In genomic region chr3:81490541-81491288, GRCh38 we compare ENCODE assay signal across 8 cellular contexts.
DNase-seq lines count a peak whose midpoint lies in the region; ATAC-seq and TF ChIP-seq lines count a peak whose summit lies in the region.

No MANE protein-coding gene starts in this region.

- no peak overlapping the region for H3K23ac ChIP-seq in IMR-90 (ENCODE audit: low read depth, low read length)

- no peaks in the 10 kb centered on the region for H3K27me3 ChIP-seq in DND-41 (ENCODE audit: insufficient read depth, low read length, poor library complexity)
- H3K27me3 ChIP-seq in IMR-90 (ENCODE audit: control insufficient read depth, insufficient read depth, low read length), result no peaks in the 10 kb centered on the region
- no peaks in the 10 kb centered on the region for H3K27me3 ChIP-seq in fibroblast of lung (ENCODE audit: control insufficient read depth, insufficient read depth, low read length)
- H3K27me3 ChIP-seq in neural cell (ENCODE audit: insufficient read depth, low read depth, low read length), result no peaks in the 10 kb centered on the region
- no peaks in the 10 kb centered on the region for H3K27me3 ChIP-seq in stomach

- TF ChIP-seq CTCF in DND-41 (IDR thresholded peaks at IDR 0.05; ENCODE audit: borderline replicate concordance, extremely low read depth, low read length, poor library complexity, severe bottlenecking) (peak; percentile 83), IMR-90 (conservative IDR thresholded peaks at IDR 0.05; ENCODE audit: low read depth, low read length) (peak; percentile 78), fibroblast of lung (conservative IDR thresholded peaks at IDR 0.05 in 1 of 2, IDR thresholded peaks at IDR 0.05 in 1 of 2; ENCODE audit: low read depth in 1 of 2, low read length in 2 of 2) (peak; percentile 75 to 85), neural cell (IDR thresholded peaks at IDR 0.05; ENCODE audit: poor library complexity, severe bottlenecking) (peak; percentile 78), stomach (IDR thresholded peaks at IDR 0.05) (peak in 5 of 7 experiments; percentile 41 to 79 (median 58))

- no peak overlapping the region for H3K18ac ChIP-seq in IMR-90 (ENCODE audit: low read depth, low read length)

- H4K5ac ChIP-seq in IMR-90 (ENCODE audit: low read depth, low read length), result no peak overlapping the region

- peaks cover 0 to 5% of the 10 kb centered on the region in 2 experiments; a peak in 1 of 4 replicates for H3K79me1 ChIP-seq in IMR-90 (ENCODE audit: low read depth in 1 of 2, low read length in 2 of 2)

- H3K9ac ChIP-seq in DND-41 (ENCODE audit: low read depth, low read length) (no peak overlapping the region), IMR-90 (ENCODE audit: low read depth, low read length) (no peak overlapping the region), fibroblast of lung (ENCODE audit: insufficient read depth, low read length) (no peak overlapping the region), neural cell (ENCODE audit: low read length) (no peak overlapping the region)

- no peaks in the 10 kb centered on the region for H3K79me2 ChIP-seq in DND-41 (ENCODE audit: insufficient read depth, low read length)
- H3K79me2 ChIP-seq in fibroblast of lung (ENCODE audit: control insufficient read depth, insufficient read depth, low read length), result no peaks in the 10 kb centered on the region
- H3K79me2 ChIP-seq in neural cell (replicated peaks; ENCODE audit: insufficient read depth, low read length), result no peaks in the 10 kb centered on the region

- peak; percentile 62 for TF ChIP-seq RAD21 in IMR-90 (IDR thresholded peaks at IDR 0.05; ENCODE audit: low read length)
- peak; percentile 81 for TF ChIP-seq RAD21 in neural cell (conservative IDR thresholded peaks at IDR 0.05)

- H2BK120ac ChIP-seq in IMR-90 (ENCODE audit: low read depth, low read length), result no peak overlapping the region

- H3K56ac ChIP-seq in IMR-90 (ENCODE audit: extremely low read depth, insufficient read depth, low read length), result no peak overlapping the region

- no peak overlapping the region for H3K27ac ChIP-seq in DND-41 (ENCODE audit: low read length)
- H3K27ac ChIP-seq in IMR-90 (ENCODE audit: insufficient read depth, low read length), result no peak overlapping the region
- peak overlapping the region; percentile 36 for H3K27ac ChIP-seq in fibroblast of lung (ENCODE audit: insufficient read depth, low read length)
- H3K27ac ChIP-seq in neural cell (ENCODE audit: low read length), result no peak overlapping the region
- H3K27ac ChIP-seq in stomach, result no peak overlapping the region

- H2BK20ac ChIP-seq in IMR-90 (ENCODE audit: low read depth, low read length), result no peak overlapping the region

- H4K91ac ChIP-seq in IMR-90 (ENCODE audit: insufficient read depth, low read depth, low read length), result no peak overlapping the region

- dilution Hi-C loops in IMR-90 (cut with HindIII; ENCODE audit: low sequenced_read_pairs, unreplicated experiment), result no loop called here

- H3K4me2 ChIP-seq in DND-41 (ENCODE audit: insufficient read depth, low read length) (no peak overlapping the region), IMR-90 (ENCODE audit: low read depth, low read length) (no peak overlapping the region), fibroblast of lung (ENCODE audit: extremely low read depth, insufficient read depth, low read length) (no peak overlapping the region), neural cell (ENCODE audit: low read length) (no peak overlapping the region)

- TF ChIP-seq EP300 in neural cell (conservative IDR thresholded peaks at IDR 0.05; ENCODE audit: poor library complexity, severe bottlenecking) (peak; percentile 28), stomach (IDR thresholded peaks at IDR 0.05) (no peak)

- WGBS in IMR-90 (ENCODE audit: extremely low coverage in 2 of 2, insufficient read length in 1 of 2), 2 experiments, result 42% methylated on average over 2 of the region's 7 CpGs; no CpG with 5 or more reads in 1 of the 2 experiments
- 31 to 41% (median 34%) methylated on average over 7 of the region's 7 CpGs for WGBS in stomach, 5 donors

- H3K9me3 ChIP-seq in DND-41 (ENCODE audit: insufficient read depth, low read length, severe bottlenecking), result peaks cover 3% of the 10 kb centered on the region
- H3K9me3 ChIP-seq in IMR-90 (ENCODE audit: control insufficient read depth, insufficient read depth, low read length), result no peaks in the 10 kb centered on the region
- no peaks in the 10 kb centered on the region for H3K9me3 ChIP-seq in fibroblast of lung (ENCODE audit: control insufficient read depth, insufficient read depth, low read depth, low read length)
- H3K9me3 ChIP-seq in neural cell (ENCODE audit: low read length), result no peaks in the 10 kb centered on the region
- no peaks in the 10 kb centered on the region for H3K9me3 ChIP-seq in stomach

- TF ChIP-seq POLR2A in IMR-90 (IDR thresholded peaks at IDR 0.05; ENCODE audit: low read depth, low read length) (no peak), stomach (IDR thresholded peaks at IDR 0.05) (no peak)

- no peaks in the 10 kb centered on the region for H3K9me1 ChIP-seq in IMR-90 (ENCODE audit: insufficient read depth, low read length)

- peak overlapping the region; percentile 28 for H2BK5ac ChIP-seq in IMR-90 (ENCODE audit: low read depth, low read length, poor library complexity, severe bottlenecking)

- no peaks in the 10 kb centered on the region for H3K9me2 ChIP-seq in neural cell (ENCODE audit: insufficient read depth, low read length)

- H3K36me3 ChIP-seq in DND-41 (ENCODE audit: insufficient read depth, low read length) (peaks cover 50% of the 10 kb centered on the region), IMR-90 (ENCODE audit: control insufficient read depth, insufficient read depth, low read length) (peaks cover 1% of the 10 kb centered on the region; the same call in 1 of the 2 replicates), fibroblast of lung (ENCODE audit: control insufficient read depth, insufficient read depth, low read length) (peaks cover 3% of the 10 kb centered on the region), neural cell (ENCODE audit: insufficient read depth, low read length) (no peaks in the 10 kb centered on the region), stomach (no peaks in the 10 kb centered on the region)

- H4K20me1 ChIP-seq in DND-41 (ENCODE audit: insufficient read depth, low read length), result no peaks in the 10 kb centered on the region
- H4K20me1 ChIP-seq in IMR-90 (ENCODE audit: insufficient read depth, low read length), result no peaks in the 10 kb centered on the region; the same call in 1 of the 2 replicates
- H4K20me1 ChIP-seq in fibroblast of lung (ENCODE audit: control insufficient read depth, extremely low read depth, insufficient read depth, low read length), result no peaks in the 10 kb centered on the region
- no peaks in the 10 kb centered on the region for H4K20me1 ChIP-seq in neural cell (ENCODE audit: insufficient read depth)

- H3F3A ChIP-seq in neural cell (ENCODE audit: insufficient read depth, low read length, poor library complexity, severe bottlenecking), result no peaks in the 10 kb centered on the region

- H3K4me3 ChIP-seq in DND-41 (ENCODE audit: low read depth in 1 of 2, low read length in 2 of 2) (no peak overlapping the region), IMR-90 (ENCODE audit: insufficient read depth, low read depth, low read length) (no peak overlapping the region), fibroblast of lung (replicated peaks in 1 of 4; ENCODE audit: control extremely low read depth in 1 of 4, insufficient read depth in 1 of 4, low read depth in 3 of 4, low read length in 4 of 4) (no peak overlapping the region), neural cell (ENCODE audit: low read length) (no peak overlapping the region), stomach (no peak overlapping the region)

- POLR2A ChIA-PET in IMR-90 (lab: Charles Lee; ENCODE audit: unreplicated experiment), result interaction anchor here (0.6 kb wide), 2 partner anchors 17 to 22 kb away, joined by 3 to 4 read pairs; no protein-coding TSS in a partner anchor

- H2BK15ac ChIP-seq in IMR-90 (ENCODE audit: low read depth, low read length), result no peak overlapping the region

- H3K4me1 ChIP-seq in DND-41 (ENCODE audit: insufficient read depth, low read length) (no peaks in the 10 kb centered on the region), IMR-90 (ENCODE audit: control insufficient read depth, insufficient read depth, low read length) (0 out of 2 replicates have a peak, but pooled peaks cover 2% of the 10 kb centered on the region), fibroblast of lung (ENCODE audit: control insufficient read depth, extremely low read depth, insufficient read depth, low read length) (peaks cover 4% of the 10 kb centered on the region), stomach (peaks cover 0 to 23% (median 3%) of the 10 kb centered on the region in 4 donors)

- H2AK9ac ChIP-seq in IMR-90 (replicated peaks; ENCODE audit: low read depth, low read length, poor library complexity), result no peak overlapping the region

- no peak overlapping the region for H4K8ac ChIP-seq in IMR-90 (ENCODE audit: low read depth in 2 of 2, low read length in 2 of 2)

- H2AK5ac ChIP-seq in IMR-90 (ENCODE audit: low read depth, low read length), result no peak overlapping the region

- peak; percentile 81 for DNase-seq in DND-41
- DNase-seq in IMR-90, result peak; percentile 89
- DNase-seq in OCI-M1 (lab: John Stamatoyannopoulos, UW), result peak; percentile 84
- peak; percentile 65 for DNase-seq in activated T-cell treated with anti-CD3 and anti-CD28 coated beads for 4 hours
- peak; percentile 76 to 93 for DNase-seq in fibroblast of lung (ENCODE audit: low read depth in 2 of 2)
- peak; percentile 80 for DNase-seq in stomach

- no TSS peak for BruUV-seq in IMR-90 (replicated peaks; lab: Mats Ljungman, UMichigan)

- peak; percentile 98 for ATAC-seq in DND-41 (ENCODE audit: insufficient read depth, low read depth)
- peak; percentile 96 for ATAC-seq in GM21576 (IDR thresholded peaks at IDR 0.05; ENCODE audit: unreplicated experiment)
- ATAC-seq in IMR-90 (ENCODE audit: low read depth), result peak; percentile 85

- in situ Hi-C loops in IMR-90 (cut with MboI; ENCODE audit: low sequenced_read_pairs), result no loop called here

- CTCF ChIA-PET in IMR-90 (lab: Yijun Ruan, JAX), result interaction anchor here (0.5 to 2.4 kb wide), 13 partner anchors 10 to 1025 kb away, joined by 3 to 6 read pairs (median 3); no protein-coding TSS in a partner anchor

- H2AFZ ChIP-seq in DND-41 (ENCODE audit: low read depth, low read length), result no peak overlapping the region
- no peak overlapping the region for H2AFZ ChIP-seq in IMR-90 (replicated peaks; ENCODE audit: low read length, poor library complexity)
- no peak overlapping the region for H2AFZ ChIP-seq in fibroblast of lung (ENCODE audit: low read length)
- no peak overlapping the region for H2AFZ ChIP-seq in neural cell (ENCODE audit: low read depth, low read length)

- H3K14ac ChIP-seq in IMR-90 (replicated peaks; ENCODE audit: low read depth, low read length), result 0 out of 2 replicates have a peak overlapping the region, but pooled peaks have one; percentile 20

- intact Hi-C loops in IMR-90 (cut with micrococcal nuclease) (loop anchor here (1.0 to 2.0 kb wide), 4 partner anchors 153 to 643 kb away; partner anchors contain the start of gene GBE1), stomach (cut with DNase I; ENCODE audit: low total_unique reads) (no loop called here)

- H3K4ac ChIP-seq in IMR-90 (ENCODE audit: low read depth, low read length), result no peak overlapping the region

TF ChIP-seq in IMR-90, 13 proteins besides CTCF, POLR2A, EP300 and RAD21 (continues in another document):
- TF ChIP-seq SMC3 (IDR thresholded peaks at IDR 0.05; ENCODE audit: low read depth, low read length), result peak; percentile 35

TF ChIP-seq in neural cell, 6 proteins besides CTCF, POLR2A, EP300 and RAD21 (continues in another document):
- TF ChIP-seq TAF1 (IDR thresholded peaks at IDR 0.05; ENCODE audit: low read depth), result no peak
